11 cellular contexts compared by ENCODE assay signal in the genomic region with DNA sequence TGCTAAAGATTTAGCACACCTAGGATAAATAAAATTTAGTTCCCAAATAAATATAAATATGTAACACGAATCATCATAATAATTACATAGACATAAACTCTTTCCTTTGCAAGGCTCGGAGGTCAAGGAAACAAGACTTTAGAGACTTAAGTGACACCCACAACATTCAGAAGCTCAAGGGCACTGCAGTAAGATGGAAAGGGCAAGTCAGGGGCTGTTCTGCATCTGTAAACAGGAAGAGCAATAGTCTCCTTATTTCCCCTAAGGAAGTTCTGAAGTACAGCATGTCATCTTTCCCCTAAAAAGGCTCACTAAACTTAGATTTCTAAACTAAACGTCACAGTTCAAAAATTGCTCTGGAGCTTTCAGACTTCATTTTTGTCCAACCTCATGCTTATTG. TPM values are rescaled to one million over a fixed set of nuclear protein-coding genes. Genes with fewer than 3 reads are reported as not detected.
DNase-seq lines count a peak whose midpoint lies in the region; ATAC-seq and TF ChIP-seq lines count a peak whose summit lies in the region.
"Had no signal": no experiment of that assay in that cellular context is flagged by ENCODE, and none has a peak within 500 bp of the region (broad histone marks: within the 10 kb centered on the region; RNA-seq: fewer than 3 reads in every experiment).

No MANE protein-coding gene starts in this region.

- H3K9ac ChIP-seq in BLaER1 treated with 17β-estradiol and CSF1 and Interleukin-3, amounts not matched to agents 10 nM and 100 nM, result peak overlapping the region in 1 of 11 experiments; percentile 7; a peak in 1 of 22 replicates
- H3K9ac ChIP-seq in colonic mucosa (ENCODE audit: low read depth in 2 of 2, low read length in 2 of 2), result no peak overlapping the region

- no peaks in the 10 kb centered on the region for H3K36me3 ChIP-seq in BLaER1 treated with 17β-estradiol and CSF1 and Interleukin-3, amounts not matched to agents 10 nM and 100 nM
- no peaks in the 10 kb centered on the region for H3K36me3 ChIP-seq in CD8-positive, alpha-beta memory T cell (ENCODE audit: insufficient read depth, low read length)
- no peaks in the 10 kb centered on the region for H3K36me3 ChIP-seq in colonic mucosa
- H3K36me3 ChIP-seq: breast epithelium, thyroid gland had no signal

- DNase-seq in CD8-positive, alpha-beta memory T cell, result no peak
- no peak for DNase-seq in activated CD8-positive, alpha-beta T cell treated with anti-CD3 and anti-CD28 coated beads, Interleukin-2, amount 10 ng/mL, durations not matched to agents 7 days and 5 days
- no peak for DNase-seq in naive thymus-derived CD8-positive, alpha-beta T cell
- no peak for DNase-seq in cerebellar cortex (ENCODE audit: low spot score)
- DNase-seq in colonic mucosa, result no peak
- DNase-seq in NK-92 (lab: John Stamatoyannopoulos, UW; ENCODE audit: unreplicated experiment), result no peak

- peaks cover 9 to 17% (median 12%) of the 10 kb centered on the region in 3 donors for H3K4me1 Mint-ChIP-seq in CD8-positive, alpha-beta memory T cell
- peaks cover 16% of the 10 kb centered on the region for H3K4me1 Mint-ChIP-seq in activated CD8-positive, alpha-beta T cell treated with anti-CD3 and anti-CD28 coated beads, Interleukin-2, amount 10 ng/mL, durations not matched to agents 7 days and 5 days (ENCODE audit: low read depth)
- H3K4me1 Mint-ChIP-seq in naive thymus-derived CD8-positive, alpha-beta T cell, result peaks cover 8 to 20% (median 12%) of the 10 kb centered on the region in 4 donors

- H3K27me3 Mint-ChIP-seq in CD8-positive, alpha-beta memory T cell, result peaks cover 0 to 2% of the 10 kb centered on the region in 2 donors
- H3K27me3 Mint-ChIP-seq in activated CD8-positive, alpha-beta T cell treated with anti-CD3 and anti-CD28 coated beads, Interleukin-2, amount 10 ng/mL, durations not matched to agents 7 days and 5 days (ENCODE audit: low read depth), result peaks cover 8% of the 10 kb centered on the region
- peaks cover 0 to 3% (median 0%) of the 10 kb centered on the region in 5 donors for H3K27me3 Mint-ChIP-seq in naive thymus-derived CD8-positive, alpha-beta T cell

- POLR2A ChIA-PET in CD8-positive, alpha-beta memory T cell (lab: Charles Lee), result interaction anchor here (1.7 kb wide), 1 partner anchor 27 kb away, joined by 10 read pairs; the partner anchor contains the start of gene KBTBD8
- POLR2A ChIA-PET in activated CD8-positive, alpha-beta T cell treated with anti-CD3 and anti-CD28 coated beads, Interleukin-2, amount 10 ng/mL, durations not matched to agents 7 days and 5 days (lab: Charles Lee), result interaction anchor here (1.5 kb wide), 1 partner anchor 27 kb away, joined by 6 read pairs; the partner anchor contains the start of gene KBTBD8
- POLR2A ChIA-PET in naive thymus-derived CD8-positive, alpha-beta T cell (lab: Charles Lee), result interaction anchor here (1.4 kb wide), 1 partner anchor 27 kb away, joined by 13 read pairs; the partner anchor contains the start of gene KBTBD8

- no peaks in the 10 kb centered on the region for H3K36me3 Mint-ChIP-seq in CD8-positive, alpha-beta memory T cell
- no peaks in the 10 kb centered on the region for H3K36me3 Mint-ChIP-seq in activated CD8-positive, alpha-beta T cell treated with anti-CD3 and anti-CD28 coated beads, Interleukin-2, amount 10 ng/mL, durations not matched to agents 7 days and 5 days (ENCODE audit: low read depth)
- no peaks in the 10 kb centered on the region for H3K36me3 Mint-ChIP-seq in naive thymus-derived CD8-positive, alpha-beta T cell
- H3K36me3 Mint-ChIP-seq: activated naive CD4-positive, alpha-beta T cell treated with anti-CD3 and anti-CD28 coated beads, Interleukin-2, amount 50 U/mL, for 72 hours; CD14-positive monocyte had no signal

- peak overlapping the region in 5 of 7 donors; percentile 75 to 92 (median 87) for H3K4me3 Mint-ChIP-seq in CD8-positive, alpha-beta memory T cell
- peak overlapping the region; percentile 75 for H3K4me3 Mint-ChIP-seq in activated CD8-positive, alpha-beta T cell treated with anti-CD3 and anti-CD28 coated beads, Interleukin-2, amount 10 ng/mL, durations not matched to agents 7 days and 5 days
- H3K4me3 Mint-ChIP-seq in naive thymus-derived CD8-positive, alpha-beta T cell, result peak overlapping the region; percentile 81 to 92 (median 89)

- H3K4me1 ChIP-seq in BLaER1 treated with 17β-estradiol and CSF1 and Interleukin-3, amounts not matched to agents 10 nM and 100 nM, result peaks cover 7 to 18% (median 12%) of the 10 kb centered on the region in 10 experiments; a peak in 15 of 20 replicates
- peaks cover 4% of the 10 kb centered on the region for H3K4me1 ChIP-seq in CD8-positive, alpha-beta memory T cell (ENCODE audit: insufficient read depth, low read length)
- H3K4me1 ChIP-seq in colonic mucosa, result no peaks in the 10 kb centered on the region
- H3K4me1 ChIP-seq: breast epithelium had no signal

- no peak overlapping the region; a peak in 1 of 22 replicates for H3K27ac ChIP-seq in BLaER1 treated with 17β-estradiol and CSF1 and Interleukin-3, amounts not matched to agents 10 nM and 100 nM
- H3K27ac ChIP-seq in CD8-positive, alpha-beta memory T cell (ENCODE audit: low read depth, low read length), result no peak overlapping the region
- no peak overlapping the region for H3K27ac ChIP-seq in colonic mucosa
- H3K27ac ChIP-seq: breast epithelium, thyroid gland had no signal

- intact Hi-C loops in colonic mucosa (cut with DNase I), result loop anchor here (10.0 kb wide), 1 partner anchor 64 kb away; no protein-coding TSS in a partner anchor

- ATAC-seq in activated CD8-positive, alpha-beta T cell treated with anti-CD3 and anti-CD28 coated beads, Interleukin-2, amount 10 ng/mL, durations not matched to agents 7 days and 5 days, result no peak
- no peak for ATAC-seq in naive thymus-derived CD8-positive, alpha-beta T cell

- CTCF ChIA-PET in CD8-positive, alpha-beta memory T cell (lab: Charles Lee), result interaction anchor here (1.6 to 4.8 kb wide), 11 partner anchors 9 to 1922 kb away, joined by 6 to 32 read pairs (median 14); partner anchors contain the start of gene KBTBD8
- CTCF ChIA-PET in activated CD8-positive, alpha-beta T cell treated with anti-CD3 and anti-CD28 coated beads, Interleukin-2, amount 10 ng/mL, durations not matched to agents 7 days and 5 days (lab: Charles Lee), result interaction anchor here (0.7 to 4.4 kb wide), 21 partner anchors 12 to 1922 kb away, joined by 3 to 55 read pairs (median 6); partner anchors contain the start of gene KBTBD8

- H3K9me3 ChIP-seq in BLaER1 treated with 17β-estradiol and CSF1 and Interleukin-3, amounts not matched to agents 10 nM and 100 nM (replicated peaks in 1 of 11), result no peaks in the 10 kb centered on the region
- H3K9me3 ChIP-seq in CD8-positive, alpha-beta memory T cell (ENCODE audit: low read length), result no peaks in the 10 kb centered on the region
- no peaks in the 10 kb centered on the region for H3K9me3 ChIP-seq in colonic mucosa
- H3K9me3 ChIP-seq: breast epithelium, thyroid gland had no signal

- H3K4me3 ChIP-seq in BLaER1 treated with 17β-estradiol and CSF1 and Interleukin-3, amounts not matched to agents 10 nM and 100 nM, result no peak overlapping the region; a peak in 1 of 20 replicates
- no peak overlapping the region for H3K4me3 ChIP-seq in CD8-positive, alpha-beta memory T cell (ENCODE audit: low read length)
- no peak overlapping the region for H3K4me3 ChIP-seq in colonic mucosa

- H3K9me3 Mint-ChIP-seq in CD8-positive, alpha-beta memory T cell, result no peaks in the 10 kb centered on the region
- no peaks in the 10 kb centered on the region for H3K9me3 Mint-ChIP-seq in activated CD8-positive, alpha-beta T cell treated with anti-CD3 and anti-CD28 coated beads, Interleukin-2, amount 10 ng/mL, durations not matched to agents 7 days and 5 days (ENCODE audit: insufficient read depth)
- H3K9me3 Mint-ChIP-seq in naive thymus-derived CD8-positive, alpha-beta T cell, result no peaks in the 10 kb centered on the region
- H3K9me3 Mint-ChIP-seq: activated naive CD4-positive, alpha-beta T cell treated with anti-CD3 and anti-CD28 coated beads, Interleukin-2, amount 50 U/mL, for 72 hours had no signal

- H3K27me3 ChIP-seq in BLaER1 treated with 17β-estradiol and CSF1 and Interleukin-3, amounts not matched to agents 10 nM and 100 nM, result no peaks in the 10 kb centered on the region
- no peaks in the 10 kb centered on the region for H3K27me3 ChIP-seq in CD8-positive, alpha-beta memory T cell (ENCODE audit: insufficient read depth, low read length, poor library complexity, severe bottlenecking)
- no peaks in the 10 kb centered on the region for H3K27me3 ChIP-seq in colonic mucosa
- H3K27me3 ChIP-seq: breast epithelium, thyroid gland had no signal

- peak overlapping the region; percentile 8 to 59 (median 39); a peak in 19 of 22 replicates for H3K4me2 ChIP-seq in BLaER1 treated with 17β-estradiol and CSF1 and Interleukin-3, amounts not matched to agents 10 nM and 100 nM

- no peaks in the 10 kb centered on the region for H4K20me1 ChIP-seq in BLaER1 treated with 17β-estradiol and CSF1 and Interleukin-3, amounts not matched to agents 10 nM and 100 nM

- peak overlapping the region in 5 of 8 donors; percentile 50 to 93 (median 81) for H3K27ac Mint-ChIP-seq in CD8-positive, alpha-beta memory T cell
- no peak overlapping the region for H3K27ac Mint-ChIP-seq in activated CD8-positive, alpha-beta T cell treated with anti-CD3 and anti-CD28 coated beads, Interleukin-2, amount 10 ng/mL, durations not matched to agents 7 days and 5 days
- H3K27ac Mint-ChIP-seq in naive thymus-derived CD8-positive, alpha-beta T cell, result peak overlapping the region in 9 of 10 donors; percentile 20 to 87 (median 78)

- TF ChIP-seq CTCF in colonic mucosa (IDR thresholded peaks at IDR 0.05), result no peak

RNA-seq across cellular contexts. Expression of gene KBTBD8, which starts 26.9 kb away (rescaled TPM):
- 10 to 100 TPM; 21.9 to 23.3 TPM for total RNA-seq in CD8-positive, alpha-beta memory T cell
- polyA plus RNA-seq in CD8-positive, alpha-beta memory T cell, result 3.6 TPM
- 10 to 100 TPM; 10.8 to 12.9 TPM for total RNA-seq in activated CD8-positive, alpha-beta T cell treated with anti-CD3 and anti-CD28 coated beads, Interleukin-2, amount 10 ng/mL, durations not matched to agents 7 days and 5 days
- 1 to 10 TPM; 5.1 to 5.2 TPM for total RNA-seq in naive thymus-derived CD8-positive, alpha-beta T cell
- 1 to 10 TPM in 1 of 3 donors, under 1 TPM in 2; 0.35 to 1.7 (median 0.71) TPM for polyA plus RNA-seq in naive thymus-derived CD8-positive, alpha-beta T cell
- 1 to 10 TPM; 4.6 to 5.0 TPM for total RNA-seq in colonic mucosa
